ENCODE assay signal across 12 cellular contexts in the genomic region with DNA sequence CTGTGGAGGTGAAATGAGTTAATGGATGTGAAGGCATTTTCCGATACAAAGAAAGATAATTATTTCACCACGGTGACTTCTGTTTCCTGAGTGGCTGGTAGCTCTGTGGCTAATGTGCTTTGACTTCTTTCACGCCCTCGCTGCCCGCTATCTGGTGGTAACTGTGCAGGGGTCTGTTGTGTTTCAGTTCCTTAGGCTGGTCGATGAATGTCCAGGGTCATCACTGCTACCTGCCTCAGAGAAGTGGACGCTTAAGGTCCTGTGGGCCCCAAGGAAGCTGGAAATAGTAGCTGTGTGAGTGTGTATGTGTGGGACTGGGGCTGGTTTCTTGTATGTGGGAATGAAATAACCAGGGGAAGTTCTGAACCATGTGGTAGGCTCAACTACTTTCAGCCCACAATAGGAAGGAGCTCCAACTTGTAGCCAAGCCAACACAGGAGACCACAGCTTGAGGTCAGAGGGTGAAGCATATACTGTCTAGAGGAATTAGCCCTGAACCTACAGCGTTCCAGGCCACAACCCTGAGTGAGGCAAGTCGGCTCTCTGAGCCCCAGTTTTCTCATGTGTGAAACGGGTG. TPM values are rescaled to one million over a fixed set of nuclear protein-coding genes. Genes with fewer than 3 reads are reported as not detected.
DNase-seq lines count a peak whose midpoint lies in the region; ATAC-seq and TF ChIP-seq lines count a peak whose summit lies in the region.
"Had no signal": no experiment of that assay in that cellular context is flagged by ENCODE, and none has a peak within 500 bp of the region (broad histone marks: within the 10 kb centered on the region; RNA-seq: fewer than 3 reads in every experiment).

No MANE protein-coding gene starts in this region.

- ATAC-seq in GM18907 (IDR thresholded peaks at IDR 0.05; ENCODE audit: unreplicated experiment) (peak; percentile 68), HG02571 (IDR thresholded peaks at IDR 0.05; ENCODE audit: unreplicated experiment) (no peak)
- ATAC-seq in central memory CD8-positive, alpha-beta T cell (replicated peaks; ENCODE audit: extremely low read depth, poor library complexity, severe bottlenecking), result peak; percentile 63

- peak overlapping the region; percentile 72 for H3K27ac Mint-ChIP-seq in central memory CD8-positive, alpha-beta T cell (ENCODE audit: low read depth)

- no peaks in the 10 kb centered on the region for H3K9me3 Mint-ChIP-seq in central memory CD8-positive, alpha-beta T cell

- no peak for TF ChIP-seq POLR2A in Peyer's patch (IDR thresholded peaks at IDR 0.05)

- H2AFZ ChIP-seq in ACC112 (ENCODE audit: low read length, unreplicated experiment), result no peak overlapping the region

- no peak overlapping the region for H3K4me3 ChIP-seq in ACC112 (ENCODE audit: low read depth, low read length)
- no peak overlapping the region for H3K4me3 ChIP-seq in Peyer's patch
- no peak overlapping the region for H3K4me3 ChIP-seq in MG63
- H3K4me3 ChIP-seq: pancreas had no signal

- no peak for TF ChIP-seq CTCF in Peyer's patch (IDR thresholded peaks at IDR 0.05)

- DNase-seq in Peyer's patch (peak in 1 of 3 donors; percentile 73), NCI-H1417 (lab: John Stamatoyannopoulos, UW) (no peak), EL (no peak), MG63 (no peak)
- DNase-seq in central memory CD8-positive, alpha-beta T cell (ENCODE audit: low spot score in 2 of 2), result peak in 1 of 2 donors; percentile 47
- DNase-seq: COR-L47, pancreas, RPMI8226 had no signal

- H3K27me3 Mint-ChIP-seq in central memory CD8-positive, alpha-beta T cell, result no peaks in the 10 kb centered on the region

- H3K27me3 ChIP-seq in ACC112 (ENCODE audit: insufficient read depth, low read length) (no peaks in the 10 kb centered on the region), Peyer's patch (no peaks in the 10 kb centered on the region), MG63 (no peaks in the 10 kb centered on the region)
- H3K27me3 ChIP-seq: pancreas had no signal

- H3K36me3 ChIP-seq in ACC112 (ENCODE audit: insufficient read depth, low read length) (no peaks in the 10 kb centered on the region), Peyer's patch (no peaks in the 10 kb centered on the region), MG63 (no peaks in the 10 kb centered on the region)
- H3K36me3 ChIP-seq: pancreas had no signal

- H3K4me1 ChIP-seq in ACC112 (ENCODE audit: control insufficient read depth, insufficient read depth, low read length, unreplicated experiment), result peaks cover 29% of the 10 kb centered on the region
- H3K4me1 ChIP-seq in Peyer's patch, result no peaks in the 10 kb centered on the region
- H3K4me1 ChIP-seq: pancreas had no signal

- H3K27ac ChIP-seq in ACC112 (ENCODE audit: low read depth, low read length) (peak overlapping the region; percentile 80), Peyer's patch (peak overlapping the region; percentile 15 to 48 (median 37))
- H3K27ac ChIP-seq: pancreas had no signal

- H3K9me3 ChIP-seq in Peyer's patch (no peaks in the 10 kb centered on the region), MG63 (no peaks in the 10 kb centered on the region)
- H3K9me3 ChIP-seq: pancreas had no signal

- H3K36me3 Mint-ChIP-seq in central memory CD8-positive, alpha-beta T cell (ENCODE audit: insufficient read depth), result peaks cover 13% of the 10 kb centered on the region

- no peaks in the 10 kb centered on the region for H3K79me2 ChIP-seq in ACC112 (ENCODE audit: control insufficient read depth, insufficient read depth, low read length, unreplicated experiment)

- H3K4me3 Mint-ChIP-seq in central memory CD8-positive, alpha-beta T cell, result peak overlapping the region; percentile 58

- H3K4me1 Mint-ChIP-seq in central memory CD8-positive, alpha-beta T cell, result peaks cover 76% of the 10 kb centered on the region

RNA-seq across cellular contexts. Expression of gene CCL5, which starts 15.9 kb away (rescaled TPM):
- 10 to 100 TPM in 1 of 4 donors, 1 to 10 TPM in 3; 5.8 to 13.8 (median 9.2) TPM for total RNA-seq in Peyer's patch
- 3.0 and 4.4 TPM in 2 replicates for total RNA-seq in MG63 (2014; rRNA removed; shearing (Covaris generic); ENCODE audit: low replicate concordance)

RNA-seq across cellular contexts. Expression of gene HEATR9, which starts 27.4 kb away (rescaled TPM):
- not detected for total RNA-seq in Peyer's patch
- total RNA-seq in MG63 (2014; rRNA removed; shearing (Covaris generic); ENCODE audit: low replicate concordance), result not detected in 2 replicates
- total RNA-seq: M059J, pancreas had no signal

RNA-seq across cellular contexts. Expression of gene RDM1, which starts 34.5 kb away (rescaled TPM):
- total RNA-seq in Peyer's patch, result 1 to 10 TPM in 1 of 4 donors, under 1 TPM in 1, not detected in 2; 0.88 to 1.9 TPM
- 0.89 and 2.5 TPM in 2 replicates for total RNA-seq in MG63 (2014; rRNA removed; shearing (Covaris generic); ENCODE audit: low replicate concordance)

RNA-seq across cellular contexts. Expression of gene LYZL6, which starts 47.4 kb away (rescaled TPM):
- not detected for total RNA-seq in Peyer's patch
- not detected in 2 replicates for total RNA-seq in MG63 (2014; rRNA removed; shearing (Covaris generic); ENCODE audit: low replicate concordance)
- total RNA-seq: M059J, pancreas had no signal
